In the genomic region with DNA sequence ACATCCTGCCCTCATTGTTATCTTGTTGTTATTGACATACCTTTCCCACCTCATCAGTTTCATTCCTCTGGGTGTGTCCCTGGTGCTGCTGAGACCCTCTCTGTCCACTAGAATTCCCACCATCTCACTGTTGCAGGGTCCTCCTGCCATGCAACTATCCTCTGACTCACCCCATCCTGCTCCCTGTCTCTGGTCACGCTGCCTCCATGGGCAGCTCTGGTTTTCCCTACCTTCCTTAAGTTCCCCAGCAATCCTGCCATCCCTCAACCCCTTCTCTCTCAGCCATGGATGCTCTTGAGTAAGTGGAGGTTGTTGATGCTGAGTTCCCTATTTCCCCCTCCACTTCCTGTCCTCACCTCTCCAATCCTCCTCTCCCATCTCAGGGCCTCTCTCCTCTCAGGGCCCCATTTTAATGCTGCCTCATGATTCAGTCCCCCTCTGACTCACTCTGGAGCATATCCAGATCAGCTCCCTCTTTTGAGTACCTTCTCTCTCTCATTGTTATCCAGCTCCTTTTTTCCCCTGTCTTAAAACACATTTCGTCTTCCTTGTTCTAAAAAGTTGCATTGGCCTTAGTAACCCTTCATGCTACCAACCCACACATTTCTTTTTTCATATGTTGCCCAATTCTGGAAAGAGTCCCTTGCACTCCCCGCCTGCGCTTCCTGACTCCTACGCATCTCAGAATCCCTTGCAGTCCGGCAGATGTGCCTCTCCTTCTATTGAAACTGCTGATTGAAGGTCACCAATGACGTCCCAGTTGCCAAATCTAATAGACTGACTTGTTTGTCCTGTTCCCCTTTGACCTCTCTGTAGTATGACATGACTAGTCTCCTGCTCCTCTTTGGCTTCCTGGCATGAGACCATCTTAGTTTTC, we compare ENCODE assay signal across 14 cellular contexts.
DNase-seq lines count a peak whose midpoint lies in the region; ATAC-seq, FAIRE-seq and TF ChIP-seq lines count a peak whose summit lies in the region.
"Had no signal": no experiment of that assay in that cellular context is flagged by ENCODE, and none has a peak within 500 bp of the region (broad histone marks: within the 10 kb centered on the region; RNA-seq: fewer than 3 reads in every experiment).

No MANE protein-coding gene starts in this region.

- no peaks in the 10 kb centered on the region for H3K4me1 ChIP-seq in K562 (replicated peaks in 1 of 2; ENCODE audit: control insufficient read depth in 2 of 2, insufficient read depth in 2 of 2, low read length in 2 of 2)
- H3K4me1 ChIP-seq in mesenchymal stem cell (ENCODE audit: control insufficient read depth, insufficient read depth, low read depth, low read length): peaks cover 5% of the 10 kb centered on the region
- H3K4me1 ChIP-seq: sigmoid colon had no signal

- H3K9me3 ChIP-seq in K562 (replicated peaks; ENCODE audit: control insufficient read depth, insufficient read depth, low read depth, low read length) (no peaks in the 10 kb centered on the region), mesenchymal stem cell (ENCODE audit: control insufficient read depth, low read length) (no peaks in the 10 kb centered on the region)
- H3K9me3 ChIP-seq: sigmoid colon had no signal

- H3K4me2 ChIP-seq in K562 (ENCODE audit: insufficient read depth, low read length) (no peak overlapping the region), mesenchymal stem cell (ENCODE audit: low read length, poor library complexity, severe bottlenecking) (no peak overlapping the region)

- DNase-seq in BJ (ENCODE audit: low read depth) (peak; percentile 35), K562 (ENCODE audit: extremely low read depth in 1 of 4, low spot score in 3 of 4) (peak in 1 of 4 experiments; percentile 23), mesenchymal stem cell (peak; percentile 46), NCI-H345 (lab: John Stamatoyannopoulos, UW) (no peak)
- DNase-seq in activated T-cell treated with anti-CD3 and anti-CD28 coated beads, Interleukin-2, amount 50 U/mL, for 4 hours: no peak
- no peak for DNase-seq in activated CD8-positive, alpha-beta memory T cell treated with anti-CD3 and anti-CD28 coated beads for 24 hours
- DNase-seq: Calu3; effector memory CD8-positive, alpha-beta T cell; left cardiac atrium; NCI-H748 treated with DMSO at 0.1 percent for 48 hours; sigmoid colon had no signal

- H3K18ac ChIP-seq in mesenchymal stem cell (ENCODE audit: low read depth in 1 of 2, low read length in 2 of 2): peak overlapping the region; percentile 4 to 63

- peaks cover 7% of the 10 kb centered on the region for H3K27me3 Mint-ChIP-seq in activated T-cell treated with anti-CD3 and anti-CD28 coated beads, Interleukin-2, amount 50 U/mL, for 4 hours (ENCODE audit: low read depth)

- H2BK5ac ChIP-seq in mesenchymal stem cell (ENCODE audit: low read depth, low read length, poor library complexity, severe bottlenecking): no peak overlapping the region

- H3K4ac ChIP-seq in mesenchymal stem cell (ENCODE audit: low read depth in 1 of 2, low read length in 2 of 2): no peak overlapping the region

- FAIRE-seq in K562 (lab: Jason Lieb, UNC): no peak

- H3K9me1 ChIP-seq in K562 (ENCODE audit: control insufficient read depth, insufficient read depth, low read length): no peaks in the 10 kb centered on the region

- H3K27me3 ChIP-seq in BJ (ENCODE audit: control insufficient read depth, insufficient read depth, low read length): no peaks in the 10 kb centered on the region
- peaks cover 12 to 35% of the 10 kb centered on the region in 2 experiments for H3K27me3 ChIP-seq in K562 (ENCODE audit: control insufficient read depth in 2 of 2, insufficient read depth in 2 of 2, low read length in 2 of 2)
- H3K27me3 ChIP-seq in mesenchymal stem cell (ENCODE audit: control insufficient read depth in 1 of 2, insufficient read depth in 1 of 2, low read length in 2 of 2): no peaks in the 10 kb centered on the region
- H3K27me3 ChIP-seq: sigmoid colon had no signal

- CTCF ChIA-PET in BJ (lab: Yijun Ruan, JAX): no interaction called here
- CTCF ChIA-PET in K562 (lab: Yijun Ruan, JAX; ENCODE audit: low intra/inter-chr PET ratio): no interaction called here

- 0% methylated on average over 7 of the region's 7 CpGs for WGBS in K562 (ENCODE audit: insufficient coverage, low coverage, missing lambda C conversion rate)
- 87% methylated on average over 7 of the region's 7 CpGs for WGBS in mesenchymal stem cell

- H3K79me2 ChIP-seq in K562 (ENCODE audit: control insufficient read depth, insufficient read depth, low read length): no peaks in the 10 kb centered on the region

- no peak overlapping the region for H2BK120ac ChIP-seq in mesenchymal stem cell (ENCODE audit: low read depth, low read length)

- H2AFZ ChIP-seq in K562 (ENCODE audit: low read depth, low read length) (no peak overlapping the region), mesenchymal stem cell (ENCODE audit: low read depth, low read length) (no peak overlapping the region)

- TF ChIP-seq CTCF in BJ (IDR thresholded peaks at IDR 0.05; ENCODE audit: insufficient read depth, low read depth, low read length) (no peak), K562 (IDR thresholded peaks at IDR 0.05 in 2 of 3, conservative IDR thresholded peaks at IDR 0.05 in 1 of 3; ENCODE audit: insufficient read depth in 2 of 3, low read depth in 1 of 3, low read length in 3 of 3) (no peak)

- no peaks in the 10 kb centered on the region for H4K20me1 ChIP-seq in K562 (replicated peaks; ENCODE audit: control insufficient read depth, insufficient read depth, low read length)

- H3K4me3 Mint-ChIP-seq in activated T-cell treated with anti-CD3 and anti-CD28 coated beads, Interleukin-2, amount 50 U/mL, for 4 hours: no peak overlapping the region
- H3K4me3 Mint-ChIP-seq: effector memory CD8-positive, alpha-beta T cell; IgD-negative memory B cell had no signal

- no peak overlapping the region for H3K27ac ChIP-seq in K562 (ENCODE audit: extremely low read depth, low read depth, low read length)
- H3K27ac ChIP-seq in mesenchymal stem cell (ENCODE audit: low read length, poor library complexity, severe bottlenecking): no peak overlapping the region
- H3K27ac ChIP-seq: sigmoid colon had no signal

- in situ Hi-C loops in K562 (cut with MboI): no loop called here

- ATAC-seq in HG03432 (IDR thresholded peaks at IDR 0.05; ENCODE audit: unreplicated experiment) (peak; percentile 43), K562 (no peak), GM18858 (IDR thresholded peaks at IDR 0.05; ENCODE audit: unreplicated experiment) (no peak)
- ATAC-seq in activated T-cell treated with anti-CD3 and anti-CD28 coated beads, Interleukin-2, amount 50 U/mL, for 4 hours: no peak
- ATAC-seq: effector memory CD8-positive, alpha-beta T cell had no signal

- intact Hi-C loops in K562 (cut with micrococcal nuclease): no loop called here

- H3K79me1 ChIP-seq in mesenchymal stem cell (replicated peaks; ENCODE audit: low read length, poor library complexity, severe bottlenecking): peaks cover 19% of the 10 kb centered on the region

- TF ChIP-seq RAD21 in K562 (CRISPR knock-in tag; conservative IDR thresholded peaks at IDR 0.05 in 1 of 2, IDR thresholded peaks at IDR 0.05 in 1 of 2): no peak

- no peaks in the 10 kb centered on the region for H3K4me1 Mint-ChIP-seq in activated T-cell treated with anti-CD3 and anti-CD28 coated beads, Interleukin-2, amount 50 U/mL, for 4 hours (ENCODE audit: low read depth)
- H3K4me1 Mint-ChIP-seq: IgD-negative memory B cell had no signal

- no peaks in the 10 kb centered on the region for H3K36me3 ChIP-seq in BJ (ENCODE audit: control insufficient read depth, insufficient read depth, low read length)
- no peaks in the 10 kb centered on the region for H3K36me3 ChIP-seq in K562 (ENCODE audit: control insufficient read depth, insufficient read depth, low read length)
- peaks cover 5 to 64% of the 10 kb centered on the region in 2 experiments for H3K36me3 ChIP-seq in mesenchymal stem cell (ENCODE audit: control insufficient read depth in 1 of 2, insufficient read depth in 2 of 2, low read depth in 1 of 2, low read length in 2 of 2)
- H3K36me3 ChIP-seq: sigmoid colon had no signal

- no peak overlapping the region for H3K14ac ChIP-seq in mesenchymal stem cell (ENCODE audit: low read length in 2 of 2)

- TF ChIP-seq POLR2A in K562 (conservative IDR thresholded peaks at IDR 0.05): no peak

- H2BK15ac ChIP-seq in mesenchymal stem cell (ENCODE audit: low read depth, poor library complexity, severe bottlenecking): no peak overlapping the region

- H3K4me3 ChIP-seq in BJ (ENCODE audit: low read depth, low read length): no peak overlapping the region
- no peak overlapping the region for H3K4me3 ChIP-seq in K562
- H3K4me3 ChIP-seq in mesenchymal stem cell (ENCODE audit: insufficient read depth in 1 of 2, low read depth in 1 of 2, low read length in 2 of 2): peak overlapping the region in 1 of 2 experiments; percentile 1
- H3K4me3 ChIP-seq: sigmoid colon had no signal

- BruUV-seq in K562 (replicated peaks; lab: Mats Ljungman, UMichigan): no TSS peak

- H3K36me3 Mint-ChIP-seq in activated T-cell treated with anti-CD3 and anti-CD28 coated beads, Interleukin-2, amount 50 U/mL, for 4 hours (ENCODE audit: insufficient read depth): no peaks in the 10 kb centered on the region
- H3K36me3 Mint-ChIP-seq: IgD-negative memory B cell had no signal

- H4K8ac ChIP-seq in mesenchymal stem cell (ENCODE audit: low read length): peak overlapping the region; percentile 79

- TF ChIP-seq EP300 in K562 (IDR thresholded peaks at IDR 0.05; ENCODE audit: low read length): no peak

- H4K91ac ChIP-seq in mesenchymal stem cell (ENCODE audit: low read length): no peak overlapping the region

- no peak overlapping the region for H2AK5ac ChIP-seq in mesenchymal stem cell (ENCODE audit: low read length, severe bottlenecking)

- peak overlapping the region in 1 of 2 experiments; percentile 18 for H2BK12ac ChIP-seq in mesenchymal stem cell (ENCODE audit: low read length in 2 of 2)

- no peaks in the 10 kb centered on the region for H3K9me3 Mint-ChIP-seq in activated T-cell treated with anti-CD3 and anti-CD28 coated beads, Interleukin-2, amount 50 U/mL, for 4 hours
- H3K9me3 Mint-ChIP-seq: effector memory CD8-positive, alpha-beta T cell had no signal

- no peak overlapping the region for H3K9ac ChIP-seq in K562 (ENCODE audit: insufficient read depth in 1 of 2, low read depth in 2 of 2, low read length in 2 of 2)
- H3K9ac ChIP-seq in mesenchymal stem cell (ENCODE audit: low read length): peak overlapping the region; percentile 59

- POLR2A ChIA-PET in BJ (lab: Charles Lee) (no interaction called here), K562 (lab: Yijun Ruan, JAX) (no interaction called here)

- no peak overlapping the region for H3K23ac ChIP-seq in mesenchymal stem cell (ENCODE audit: low read length in 2 of 2)

Comparison
In these comparisons a context has a peak if more than half of its experiments do, and no peak if none do; other contexts are left out.
1. DNase-seq: peak in BJ (single experiment) and mesenchymal stem cell (single experiment); none in NCI-H345 (single experiment), activated T-cell treated with anti-CD3 and anti-CD28 coated beads, Interleukin-2, amount 50 U/mL, for 4 hours (single experiment) and activated CD8-positive, alpha-beta memory T cell treated with anti-CD3 and anti-CD28 coated beads for 24 hours (single experiment).